ENCODE assay signal across 27 cellular contexts in genomic region chr21:26164311-26164710, GRCh38.
"Had no signal": no experiment of that assay in that cellular context is flagged by ENCODE, and none has a peak within 500 bp of the region (broad histone marks: within the 10 kb centered on the region; RNA-seq: fewer than 3 reads in every experiment).

No MANE protein-coding gene starts in this region.

- H3K27me3 ChIP-seq: esophagus squamous epithelium, neural progenitor cell, sigmoid colon, upper lobe of right lung had no signal

- H3K9me3 ChIP-seq: esophagus squamous epithelium, sigmoid colon, upper lobe of right lung had no signal

- H3K27ac Mint-ChIP-seq: activated CD8-positive, alpha-beta T cell treated with anti-CD3 and anti-CD28 coated beads for 36 hours; activated naive CD4-positive, alpha-beta T cell treated with anti-CD3 and anti-CD28 coated beads, Interleukin-2, amount 50 U/mL, for 24 hours; activated naive CD8-positive, alpha-beta T cell treated with anti-CD3 and anti-CD28 coated beads, Interleukin-2, amount 50 U/mL, for 24 hours; activated T-helper 2 cell treated with anti-CD3 and anti-CD28 coated beads, Interferon-gamma antibody, Interleukin-2, Interleukin-4, amounts not matched to agents 10 μg/mL and 5 μg/mL and 100 μg/mL, durations not matched to agents 14 hours and 24 hours and 36 hours; dendritic cell treated with granulocyte-macrophage colony-stimulating factor and Interleukin-4, amounts not matched to agents 40 ng/mL and 50 ng/mL, for 4 days; endodermal cell; naive thymus-derived CD8-positive, alpha-beta T cell; neural progenitor cell; stimulated activated memory B cell treated with anti-CD40 and anti-IgM and Interleukin-4, amounts not matched to agents 10 μg/mL and 1 μg/mL and 100 μg/mL, for 72 hours; stimulated activated naive CD8-positive, alpha-beta T cell treated with anti-CD3 and anti-CD28 coated beads, Interleukin-15, amount 100 ng/mL, for 72 hours; T-helper 17 cell had no signal

- H3K36me3 Mint-ChIP-seq: naive thymus-derived CD8-positive, alpha-beta T cell; stimulated activated memory B cell treated with anti-CD40 and anti-IgM and Interleukin-4, amounts not matched to agents 10 μg/mL and 1 μg/mL and 100 μg/mL, for 72 hours had no signal

- H3K36me3 ChIP-seq: esophagus squamous epithelium, neural progenitor cell, sigmoid colon, upper lobe of right lung had no signal

- FAIRE-seq: bronchial epithelial cell had no signal

- H3K4me3 ChIP-seq: esophagus squamous epithelium, neural progenitor cell, sigmoid colon, smooth muscle cell, upper lobe of right lung had no signal

- H3K9me3 Mint-ChIP-seq: activated CD8-positive, alpha-beta T cell treated with anti-CD3 and anti-CD28 coated beads for 36 hours; activated naive CD4-positive, alpha-beta T cell treated with anti-CD3 and anti-CD28 coated beads, Interleukin-2, amount 50 U/mL, for 24 hours; activated naive CD8-positive, alpha-beta T cell treated with anti-CD3 and anti-CD28 coated beads, Interleukin-2, amount 50 U/mL, for 24 hours; activated T-cell treated with anti-CD3 and anti-CD28 coated beads, Interleukin-2, amount 50 U/mL, for 4 hours; activated T-helper 2 cell treated with anti-CD3 and anti-CD28 coated beads, Interferon-gamma antibody, Interleukin-2, Interleukin-4, amounts not matched to agents 10 μg/mL and 5 μg/mL and 100 μg/mL, durations not matched to agents 14 hours and 24 hours and 36 hours; central memory CD8-positive, alpha-beta T cell; dendritic cell treated with granulocyte-macrophage colony-stimulating factor and Interleukin-4, amounts not matched to agents 40 ng/mL and 50 ng/mL, for 4 days; endodermal cell; naive thymus-derived CD8-positive, alpha-beta T cell; stimulated activated memory B cell treated with anti-CD40 and anti-IgM and Interleukin-4, amounts not matched to agents 10 μg/mL and 1 μg/mL and 100 μg/mL, for 72 hours; stimulated activated naive CD8-positive, alpha-beta T cell treated with anti-CD3 and anti-CD28 coated beads, Interleukin-15, amount 100 ng/mL, for 72 hours had no signal

- H3K27ac ChIP-seq: esophagus squamous epithelium, neural progenitor cell, upper lobe of right lung had no signal

- H3K4me3 Mint-ChIP-seq: activated CD8-positive, alpha-beta T cell treated with anti-CD3 and anti-CD28 coated beads for 36 hours; activated naive CD4-positive, alpha-beta T cell treated with anti-CD3 and anti-CD28 coated beads, Interleukin-2, amount 50 U/mL, for 24 hours; activated naive CD8-positive, alpha-beta T cell treated with anti-CD3 and anti-CD28 coated beads, Interleukin-2, amount 50 U/mL, for 24 hours; activated T-cell treated with anti-CD3 and anti-CD28 coated beads, Interleukin-2, amount 50 U/mL, for 4 hours; central memory CD8-positive, alpha-beta T cell; dendritic cell treated with granulocyte-macrophage colony-stimulating factor and Interleukin-4, amounts not matched to agents 40 ng/mL and 50 ng/mL, for 4 days; endodermal cell; naive thymus-derived CD8-positive, alpha-beta T cell; neural progenitor cell; stimulated activated memory B cell treated with anti-CD40 and anti-IgM and Interleukin-4, amounts not matched to agents 10 μg/mL and 1 μg/mL and 100 μg/mL, for 72 hours; stimulated activated naive CD8-positive, alpha-beta T cell treated with anti-CD3 and anti-CD28 coated beads, Interleukin-15, amount 100 ng/mL, for 72 hours; T-helper 17 cell had no signal

- ATAC-seq: activated CD8-positive, alpha-beta T cell treated with anti-CD3 and anti-CD28 coated beads for 36 hours; activated naive CD8-positive, alpha-beta T cell treated with anti-CD3 and anti-CD28 coated beads, Interleukin-2, amount 50 U/mL, for 24 hours; activated T-cell treated with anti-CD3 and anti-CD28 coated beads, Interleukin-2, amount 50 U/mL, for 4 hours; left cardiac atrium; naive thymus-derived CD8-positive, alpha-beta T cell; stimulated activated memory B cell treated with anti-CD40 and anti-IgM and Interleukin-4, amounts not matched to agents 10 μg/mL and 1 μg/mL and 100 μg/mL, for 72 hours; stimulated activated naive CD8-positive, alpha-beta T cell treated with anti-CD3 and anti-CD28 coated beads, Interleukin-15, amount 100 ng/mL, for 72 hours; T-helper 17 cell; upper lobe of right lung had no signal

- DNase-seq: activated CD4-positive, alpha-beta T cell treated with anti-CD3 and anti-CD28 coated beads, Interleukin-2, amount 50 U/mL, for 1 hour; activated CD8-positive, alpha-beta T cell treated with anti-CD3 and anti-CD28 coated beads for 36 hours; activated naive CD8-positive, alpha-beta T cell treated with anti-CD3 and anti-CD28 coated beads, Interleukin-2, amount 50 U/mL, for 24 hours; activated T-cell treated with anti-CD3 and anti-CD28 coated beads, Interleukin-2, amount 50 U/mL, for 4 hours; amygdala; endodermal cell; esophagus squamous epithelium; foreskin melanocyte; left cardiac atrium; naive thymus-derived CD8-positive, alpha-beta T cell; posterior cingulate gyrus; sigmoid colon; stimulated activated CD4-positive, alpha-beta T cell treated with anti-CD3 and anti-CD28 coated beads, Interleukin-1b, Interleukin-23, amount 100 ng/mL, for 48 hours; stimulated activated CD4-positive, alpha-beta T cell treated with anti-CD3 and anti-CD28 coated beads, Interleukin-4, amount 100 ng/mL, for 4 hours; stimulated activated CD8-positive, alpha-beta memory T cell treated with anti-CD3 and anti-CD28 coated beads, Interleukin-4, amount 100 ng/mL, for 48 hours; stimulated activated naive CD8-positive, alpha-beta T cell treated with anti-CD3 and anti-CD28 coated beads, Interleukin-15, amount 100 ng/mL, for 72 hours; T-helper 17 cell; T1000; upper lobe of right lung had no signal

- H3K27me3 Mint-ChIP-seq: activated naive CD4-positive, alpha-beta T cell treated with anti-CD3 and anti-CD28 coated beads, Interleukin-2, amount 50 U/mL, for 24 hours; dendritic cell treated with granulocyte-macrophage colony-stimulating factor and Interleukin-4, amounts not matched to agents 40 ng/mL and 50 ng/mL, for 4 days; naive thymus-derived CD8-positive, alpha-beta T cell; stimulated activated memory B cell treated with anti-CD40 and anti-IgM and Interleukin-4, amounts not matched to agents 10 μg/mL and 1 μg/mL and 100 μg/mL, for 72 hours; stimulated activated naive CD8-positive, alpha-beta T cell treated with anti-CD3 and anti-CD28 coated beads, Interleukin-15, amount 100 ng/mL, for 72 hours; T-helper 17 cell had no signal
